ENCODE assay signal across 1 cellular context in genomic region chr13:22848539-22849052, GRCh38.
A peak's percentile ranks its signal among the peaks of the same experiment; 100 is the strongest.
TF ChIP-seq lines count a peak whose summit lies in the region.

No MANE protein-coding gene starts in this region.

TF ChIP-seq in HepG2, 621 proteins besides CTCF, POLR2A, EP300 and RAD21 (continued from another document and continues in another):
- TF ChIP-seq ZNF230 (CRISPR knock-in tag; IDR thresholded peaks at IDR 0.05) = no peak
- TF ChIP-seq CSRNP1 (CRISPR knock-in tag; IDR thresholded peaks at IDR 0.05) = no peak
- no peak for TF ChIP-seq HBP1 (CRISPR knock-in tag; IDR thresholded peaks at IDR 0.05; ENCODE audit: low read depth)
- no peak for TF ChIP-seq ZNF510 (CRISPR knock-in tag; IDR thresholded peaks at IDR 0.05; ENCODE audit: low read depth)
- TF ChIP-seq, protein P1, sequence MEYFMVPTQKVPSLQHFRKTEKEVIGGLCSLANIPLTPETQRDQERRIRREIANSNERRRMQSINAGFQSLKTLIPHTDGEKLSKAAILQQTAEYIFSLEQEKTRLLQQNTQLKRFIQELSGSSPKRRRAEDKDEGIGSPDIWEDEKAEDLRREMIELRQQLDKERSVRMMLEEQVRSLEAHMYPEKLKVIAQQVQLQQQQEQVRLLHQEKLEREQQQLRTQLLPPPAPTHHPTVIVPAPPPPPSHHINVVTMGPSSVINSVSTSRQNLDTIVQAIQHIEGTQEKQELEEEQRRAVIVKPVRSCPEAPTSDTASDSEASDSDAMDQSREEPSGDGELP (IDR thresholded peaks at IDR 0.05; ENCODE audit: borderline replicate concordance, low read depth) = peak; percentile 78; the same call in 1 of the 2 replicates
- TF ChIP-seq MED1 (CRISPR knock-in tag; IDR thresholded peaks at IDR 0.05) = peak; percentile 37; the same call in 1 of the 2 replicates
- TF ChIP-seq, protein P2, sequence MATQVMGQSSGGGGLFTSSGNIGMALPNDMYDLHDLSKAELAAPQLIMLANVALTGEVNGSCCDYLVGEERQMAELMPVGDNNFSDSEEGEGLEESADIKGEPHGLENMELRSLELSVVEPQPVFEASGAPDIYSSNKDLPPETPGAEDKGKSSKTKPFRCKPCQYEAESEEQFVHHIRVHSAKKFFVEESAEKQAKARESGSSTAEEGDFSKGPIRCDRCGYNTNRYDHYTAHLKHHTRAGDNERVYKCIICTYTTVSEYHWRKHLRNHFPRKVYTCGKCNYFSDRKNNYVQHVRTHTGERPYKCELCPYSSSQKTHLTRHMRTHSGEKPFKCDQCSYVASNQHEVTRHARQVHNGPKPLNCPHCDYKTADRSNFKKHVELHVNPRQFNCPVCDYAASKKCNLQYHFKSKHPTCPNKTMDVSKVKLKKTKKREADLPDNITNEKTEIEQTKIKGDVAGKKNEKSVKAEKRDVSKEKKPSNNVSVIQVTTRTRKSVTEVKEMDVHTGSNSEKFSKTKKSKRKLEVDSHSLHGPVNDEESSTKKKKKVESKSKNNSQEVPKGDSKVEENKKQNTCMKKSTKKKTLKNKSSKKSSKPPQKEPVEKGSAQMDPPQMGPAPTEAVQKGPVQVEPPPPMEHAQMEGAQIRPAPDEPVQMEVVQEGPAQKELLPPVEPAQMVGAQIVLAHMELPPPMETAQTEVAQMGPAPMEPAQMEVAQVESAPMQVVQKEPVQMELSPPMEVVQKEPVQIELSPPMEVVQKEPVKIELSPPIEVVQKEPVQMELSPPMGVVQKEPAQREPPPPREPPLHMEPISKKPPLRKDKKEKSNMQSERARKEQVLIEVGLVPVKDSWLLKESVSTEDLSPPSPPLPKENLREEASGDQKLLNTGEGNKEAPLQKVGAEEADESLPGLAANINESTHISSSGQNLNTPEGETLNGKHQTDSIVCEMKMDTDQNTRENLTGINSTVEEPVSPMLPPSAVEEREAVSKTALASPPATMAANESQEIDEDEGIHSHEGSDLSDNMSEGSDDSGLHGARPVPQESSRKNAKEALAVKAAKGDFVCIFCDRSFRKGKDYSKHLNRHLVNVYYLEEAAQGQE (IDR thresholded peaks at IDR 0.05; ENCODE audit: borderline replicate concordance in 1 of 2, low read depth in 1 of 2, low read length in 2 of 2) = no peak
- no peak for TF ChIP-seq ZNF737 (CRISPR knock-in tag; IDR thresholded peaks at IDR 0.05; ENCODE audit: borderline replicate concordance)
- 0 out of 2 replicates have a peak, but pooled peaks have one; percentile 63 for TF ChIP-seq ZMAT3 (CRISPR knock-in tag; conservative IDR thresholded peaks at IDR 0.05)
- TF ChIP-seq, protein P3, sequence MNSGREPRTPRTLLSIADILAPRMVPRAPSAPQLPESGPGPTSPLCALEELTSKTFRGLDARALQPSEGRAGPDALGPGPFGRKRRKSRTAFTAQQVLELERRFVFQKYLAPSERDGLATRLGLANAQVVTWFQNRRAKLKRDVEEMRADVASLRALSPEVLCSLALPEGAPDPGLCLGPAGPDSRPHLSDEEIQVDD (CRISPR knock-in tag; IDR thresholded peaks at IDR 0.05; ENCODE audit: borderline replicate concordance) = no peak
- no peak for TF ChIP-seq SETDB1 (CRISPR knock-in tag; IDR thresholded peaks at IDR 0.05; ENCODE audit: borderline replicate concordance)
- TF ChIP-seq NR2F2 (IDR thresholded peaks at IDR 0.05; ENCODE audit: borderline replicate concordance, low read depth) = no peak
- TF ChIP-seq KDM6A (CRISPR knock-in tag; IDR thresholded peaks at IDR 0.05; ENCODE audit: low read depth) = 0 out of 2 replicates have a peak, but pooled peaks have one; percentile 26
- TF ChIP-seq SALL1 (CRISPR knock-in tag; IDR thresholded peaks at IDR 0.05) = peak; percentile 63
- no peak for TF ChIP-seq RFXAP (CRISPR knock-in tag; IDR thresholded peaks at IDR 0.05; ENCODE audit: borderline replicate concordance)
- TF ChIP-seq SPEN (CRISPR knock-in tag; IDR thresholded peaks at IDR 0.05; ENCODE audit: low read depth) = peak; percentile 91; the same call in 1 of the 2 replicates
- TF ChIP-seq SMYD3 (CRISPR knock-in tag; IDR thresholded peaks at IDR 0.05) = no peak
- no peak for TF ChIP-seq HOXD1 (CRISPR knock-in tag; IDR thresholded peaks at IDR 0.05)
- peak; percentile 80; the same call in 1 of the 2 replicates for TF ChIP-seq ZNF652 (CRISPR knock-in tag; IDR thresholded peaks at IDR 0.05; ENCODE audit: borderline replicate concordance, low read depth)
- 0 out of 2 replicates have a peak, but pooled peaks have one; percentile 12 for TF ChIP-seq HCFC1 (IDR thresholded peaks at IDR 0.05; ENCODE audit: low read depth, low read length)
- peak; percentile 88 for TF ChIP-seq HOMEZ (CRISPR knock-in tag; IDR thresholded peaks at IDR 0.05; ENCODE audit: low read depth)
- peak; percentile 32; the same call in 1 of the 2 replicates for TF ChIP-seq KDM5B (CRISPR knock-in tag; IDR thresholded peaks at IDR 0.05; ENCODE audit: borderline replicate concordance)
- TF ChIP-seq, protein P4, sequence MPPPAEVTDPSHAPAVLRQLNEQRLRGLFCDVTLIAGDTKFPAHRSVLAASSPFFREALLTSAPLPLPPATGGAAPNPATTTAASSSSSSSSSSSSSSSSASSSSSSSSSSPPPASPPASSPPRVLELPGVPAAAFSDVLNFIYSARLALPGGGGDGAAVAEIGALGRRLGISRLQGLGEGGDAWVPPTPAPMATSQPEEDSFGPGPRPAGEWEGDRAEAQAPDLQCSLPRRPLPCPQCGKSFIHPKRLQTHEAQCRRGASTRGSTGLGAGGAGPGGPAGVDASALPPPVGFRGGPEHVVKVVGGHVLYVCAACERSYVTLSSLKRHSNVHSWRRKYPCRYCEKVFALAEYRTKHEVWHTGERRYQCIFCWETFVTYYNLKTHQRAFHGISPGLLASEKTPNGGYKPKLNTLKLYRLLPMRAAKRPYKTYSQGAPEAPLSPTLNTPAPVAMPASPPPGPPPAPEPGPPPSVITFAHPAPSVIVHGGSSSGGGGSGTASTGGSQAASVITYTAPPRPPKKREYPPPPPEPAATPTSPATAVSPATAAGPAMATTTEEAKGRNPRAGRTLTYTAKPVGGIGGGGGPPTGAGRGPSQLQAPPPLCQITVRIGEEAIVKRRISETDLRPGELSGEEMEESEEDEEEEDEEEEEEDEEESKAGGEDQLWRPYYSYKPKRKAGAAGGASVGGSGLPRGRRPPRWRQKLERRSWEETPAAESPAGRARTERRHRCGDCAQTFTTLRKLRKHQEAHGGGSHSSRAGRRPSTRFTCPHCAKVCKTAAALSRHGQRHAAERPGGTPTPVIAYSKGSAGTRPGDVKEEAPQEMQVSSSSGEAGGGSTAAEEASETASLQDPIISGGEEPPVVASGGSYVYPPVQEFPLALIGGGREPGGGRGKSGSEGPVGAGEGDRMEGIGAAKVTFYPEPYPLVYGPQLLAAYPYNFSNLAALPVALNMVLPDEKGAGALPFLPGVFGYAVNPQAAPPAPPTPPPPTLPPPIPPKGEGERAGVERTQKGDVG (CRISPR knock-in tag; IDR thresholded peaks at IDR 0.05; ENCODE audit: borderline replicate concordance) = 0 out of 2 replicates have a peak, but pooled peaks have one; percentile 37
- peak; percentile 72; the same call in 1 of the 2 replicates for TF ChIP-seq HNF1A (IDR thresholded peaks at IDR 0.05; ENCODE audit: low read depth)
- peak; percentile 88 for TF ChIP-seq HNF1A (CRISPR knock-in tag; IDR thresholded peaks at IDR 0.05; ENCODE audit: borderline replicate concordance)
- no peak for TF ChIP-seq SOX6 (IDR thresholded peaks at IDR 0.05)
- TF ChIP-seq SOX6 (CRISPR knock-in tag; IDR thresholded peaks at IDR 0.05) = peak; percentile 63; the same call in 1 of the 2 replicates
- no peak for TF ChIP-seq SSRP1 (CRISPR knock-in tag; IDR thresholded peaks at IDR 0.05)
- TF ChIP-seq ZNF792 (CRISPR knock-in tag; IDR thresholded peaks at IDR 0.05) = peak; percentile 51; the same call in 1 of the 2 replicates
- no peak for TF ChIP-seq JUNB (CRISPR knock-in tag; IDR thresholded peaks at IDR 0.05; ENCODE audit: borderline replicate concordance)
- peak; percentile 40; the same call in 1 of the 2 replicates for TF ChIP-seq RBFOX2 (IDR thresholded peaks at IDR 0.05; ENCODE audit: low read depth, low read length)
- peak; percentile 50; the same call in 1 of the 2 replicates for TF ChIP-seq PHF20 (CRISPR knock-in tag; IDR thresholded peaks at IDR 0.05)
- TF ChIP-seq GABPB1 (CRISPR knock-in tag; IDR thresholded peaks at IDR 0.05) = peak; percentile 82; the same call in 1 of the 2 replicates
- TF ChIP-seq ZGPAT (CRISPR knock-in tag; IDR thresholded peaks at IDR 0.05) = peak; percentile 49; the same call in 1 of the 2 replicates
